ENCODE assay signal across 1 cellular context in the genomic region with DNA sequence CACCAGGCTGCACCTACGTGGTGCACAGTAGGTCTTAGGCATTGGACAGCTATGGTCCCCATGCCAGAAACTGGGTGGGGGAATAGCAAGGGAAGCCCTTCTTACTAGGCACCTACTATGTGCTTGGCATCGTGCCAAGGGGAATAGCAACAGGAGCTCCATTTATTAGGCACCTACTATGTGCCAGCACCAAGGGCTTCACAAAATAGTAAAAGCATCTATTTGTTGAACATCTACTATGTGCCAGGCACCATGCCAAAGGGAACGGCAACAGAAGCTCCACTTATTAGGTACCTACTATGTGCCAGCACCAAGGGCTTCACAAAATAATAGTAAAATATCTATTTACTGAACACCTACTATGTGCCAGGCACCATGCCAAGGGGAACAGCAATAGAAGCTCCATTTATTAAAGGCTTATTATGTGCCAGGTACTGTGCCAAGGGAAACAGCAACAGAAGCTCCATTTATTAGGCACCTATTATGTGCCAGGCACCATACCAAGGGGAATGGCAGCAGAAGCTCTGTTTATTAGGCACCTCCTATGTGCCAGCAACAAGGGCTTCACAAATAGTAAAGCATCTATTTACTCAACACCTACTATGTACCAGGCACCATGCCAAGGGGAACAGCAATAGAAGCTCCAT.
TF ChIP-seq lines count a peak whose summit lies in the region.

No MANE protein-coding gene starts in this region.

TF ChIP-seq in SK-N-SH treated with all-trans-retinoic acid at 6 μM for 48 hours, 23 proteins besides CTCF, POLR2A, EP300 and RAD21 (continued from another document):
- TF ChIP-seq, protein P1, sequence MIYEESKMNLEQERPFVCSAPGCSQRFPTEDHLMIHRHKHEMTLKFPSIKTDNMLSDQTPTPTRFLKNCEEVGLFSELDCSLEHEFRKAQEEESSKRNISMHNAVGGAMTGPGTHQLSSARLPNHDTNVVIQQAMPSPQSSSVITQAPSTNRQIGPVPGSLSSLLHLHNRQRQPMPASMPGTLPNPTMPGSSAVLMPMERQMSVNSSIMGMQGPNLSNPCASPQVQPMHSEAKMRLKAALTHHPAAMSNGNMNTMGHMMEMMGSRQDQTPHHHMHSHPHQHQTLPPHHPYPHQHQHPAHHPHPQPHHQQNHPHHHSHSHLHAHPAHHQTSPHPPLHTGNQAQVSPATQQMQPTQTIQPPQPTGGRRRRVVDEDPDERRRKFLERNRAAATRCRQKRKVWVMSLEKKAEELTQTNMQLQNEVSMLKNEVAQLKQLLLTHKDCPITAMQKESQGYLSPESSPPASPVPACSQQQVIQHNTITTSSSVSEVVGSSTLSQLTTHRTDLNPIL (CRISPR knock-in tag; IDR thresholded peaks at IDR 0.05; ENCODE audit: low read depth) = no peak
- TF ChIP-seq GLIS3 (CRISPR knock-in tag; IDR thresholded peaks at IDR 0.05) = no peak
- no peak for TF ChIP-seq ZC3H10 (CRISPR knock-in tag; IDR thresholded peaks at IDR 0.05)
- no peak for TF ChIP-seq CSDC2 (CRISPR knock-in tag; IDR thresholded peaks at IDR 0.05)
- TF ChIP-seq TOX (CRISPR knock-in tag; IDR thresholded peaks at IDR 0.05; ENCODE audit: borderline replicate concordance) = no peak
- TF ChIP-seq ISL1 (CRISPR knock-in tag; IDR thresholded peaks at IDR 0.05) = no peak
